Comparison of ENCODE assay signal across 18 cellular contexts in the genomic region with DNA sequence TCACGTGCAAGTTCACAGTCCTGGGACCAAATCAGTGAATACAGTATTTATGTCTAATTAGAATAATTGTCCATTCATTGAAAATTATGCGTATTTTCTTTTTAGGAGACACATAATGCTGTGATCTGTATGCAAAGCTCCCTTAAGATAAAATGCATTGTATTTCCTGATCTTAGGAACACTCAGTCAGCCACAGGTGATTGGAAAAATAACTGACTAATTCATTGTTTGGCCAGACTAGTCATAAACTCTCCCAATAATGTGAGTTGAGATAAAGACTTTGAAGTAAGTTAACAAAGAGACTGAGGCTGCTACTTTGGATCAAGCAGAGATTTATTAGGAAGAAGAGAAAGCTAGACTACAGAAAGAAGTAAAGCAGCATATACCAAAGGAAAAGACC.
A peak's percentile ranks its signal among the peaks of the same experiment; 100 is the strongest.
DNase-seq lines count a peak whose midpoint lies in the region; ATAC-seq, FAIRE-seq and TF ChIP-seq lines count a peak whose summit lies in the region.
"Had no signal": no experiment of that assay in that cellular context is flagged by ENCODE, and none has a peak within 500 bp of the region (broad histone marks: within the 10 kb centered on the region; RNA-seq: fewer than 3 reads in every experiment).

No MANE protein-coding gene starts in this region.

- CTCF ChIA-PET in PC-3 (lab: Charles Lee) = no interaction called here

- FAIRE-seq in small intestine (lab: Jason Lieb, UNC) = no peak
- FAIRE-seq: GM12892, GM19239 had no signal

- H3K9me2 ChIP-seq in PC-3 (replicated peaks; ENCODE audit: low read length) = no peaks in the 10 kb centered on the region

- no TSS peak for BruUV-seq in PC-3 (replicated peaks; lab: Mats Ljungman, UMichigan)

- H3K27ac ChIP-seq in PC-3 (ENCODE audit: low read length) (no peak overlapping the region), small intestine (ENCODE audit: low read depth in 1 of 2, low read length in 1 of 2) (no peak overlapping the region)
- H3K27ac ChIP-seq: BLaER1 treated with 17β-estradiol and CSF1 and Interleukin-3, amounts not matched to agents 10 nM and 100 nM had no signal

- no peak overlapping the region for H2AFZ ChIP-seq in PC-3 (ENCODE audit: low read length)

- DNase-seq in PC-3 = peak; percentile 43
- peak; percentile 72 for DNase-seq in dermis blood vessel endothelial cell
- peak; percentile 19 to 43 for DNase-seq in lung microvascular endothelial cell (ENCODE audit: low read depth in 2 of 2)
- peak; percentile 56 for DNase-seq in small intestine
- no peak for DNase-seq in HK-2 (ENCODE audit: unreplicated experiment)
- DNase-seq in NCI-H1048 (lab: John Stamatoyannopoulos, UW) = no peak
- no peak for DNase-seq in cerebellum (ENCODE audit: low spot score)
- DNase-seq: ACHN; CD4-positive, alpha-beta T cell; DMS153; DMS79 treated with DMSO at 0.1 percent for 48 hours; EL; GDM1; GOT3; H9 had no signal

- intact Hi-C loops in PC-3 (cut with micrococcal nuclease) = no loop called here

- no peak for TF ChIP-seq CTCF in PC-3 (conservative IDR thresholded peaks at IDR 0.05; ENCODE audit: low read depth, low read length)

- WGBS in small intestine, 3 donors = 23 to 62% (median 45%) methylated on average over 2 of the region's 2 CpGs

- H3K4me2 ChIP-seq in PC-3 (ENCODE audit: low read length) = no peak overlapping the region
- H3K4me2 ChIP-seq: BLaER1 treated with 17β-estradiol and CSF1 and Interleukin-3, amounts not matched to agents 10 nM and 100 nM had no signal

- no peaks in the 10 kb centered on the region for H3K79me2 ChIP-seq in PC-3 (ENCODE audit: low read length)

- no peaks in the 10 kb centered on the region for H4K20me1 ChIP-seq in PC-3 (ENCODE audit: low read length)
- H4K20me1 ChIP-seq: BLaER1 treated with 17β-estradiol and CSF1 and Interleukin-3, amounts not matched to agents 10 nM and 100 nM had no signal

- no peaks in the 10 kb centered on the region for H3K9me3 ChIP-seq in PC-3 (ENCODE audit: low read length)
- no peaks in the 10 kb centered on the region for H3K9me3 ChIP-seq in small intestine (ENCODE audit: control insufficient read depth, low read depth)
- H3K9me3 ChIP-seq: BLaER1 treated with 17β-estradiol and CSF1 and Interleukin-3, amounts not matched to agents 10 nM and 100 nM had no signal

- no peaks in the 10 kb centered on the region for H3F3A ChIP-seq in PC-3 (ENCODE audit: low read length, unreplicated experiment)

- ATAC-seq in PC-3 = no peak; the same call in 1 of the 2 replicates

- no peak overlapping the region for H3K4me3 ChIP-seq in PC-3 (ENCODE audit: low read length)
- no peak overlapping the region for H3K4me3 ChIP-seq in small intestine (ENCODE audit: low read depth in 1 of 2, low read length in 2 of 2)
- H3K4me3 ChIP-seq: BLaER1 treated with 17β-estradiol and CSF1 and Interleukin-3, amounts not matched to agents 10 nM and 100 nM had no signal

- H3K27me3 ChIP-seq in PC-3 (ENCODE audit: low read length) = no peaks in the 10 kb centered on the region
- no peaks in the 10 kb centered on the region for H3K27me3 ChIP-seq in small intestine (ENCODE audit: control insufficient read depth in 2 of 2, insufficient read depth in 2 of 2, low read length in 2 of 2)
- H3K27me3 ChIP-seq: BLaER1 treated with 17β-estradiol and CSF1 and Interleukin-3, amounts not matched to agents 10 nM and 100 nM had no signal

- H3K36me3 ChIP-seq in PC-3 (ENCODE audit: low read depth, low read length) = no peaks in the 10 kb centered on the region
- no peaks in the 10 kb centered on the region for H3K36me3 ChIP-seq in small intestine (ENCODE audit: control insufficient read depth in 2 of 2, insufficient read depth in 2 of 2, low read length in 2 of 2)
- H3K36me3 ChIP-seq: BLaER1 treated with 17β-estradiol and CSF1 and Interleukin-3, amounts not matched to agents 10 nM and 100 nM had no signal

- peaks cover 19% of the 10 kb centered on the region for H3K4me1 ChIP-seq in PC-3 (ENCODE audit: insufficient read depth, low read length)
- no peaks in the 10 kb centered on the region for H3K4me1 ChIP-seq in small intestine (ENCODE audit: control insufficient read depth in 2 of 2, insufficient read depth in 1 of 2, low read depth in 1 of 2, low read length in 1 of 2)
- H3K4me1 ChIP-seq: BLaER1 treated with 17β-estradiol and CSF1 and Interleukin-3, amounts not matched to agents 10 nM and 100 nM had no signal

- H3K9ac ChIP-seq in PC-3 (ENCODE audit: low read length) = no peak overlapping the region
- H3K9ac ChIP-seq: BLaER1 treated with 17β-estradiol and CSF1 and Interleukin-3, amounts not matched to agents 10 nM and 100 nM had no signal

- POLR2A ChIA-PET in PC-3 (lab: Charles Lee; ENCODE audit: unreplicated experiment) = no interaction called here

Comparison
In these comparisons a context has a peak if more than half of its experiments do, and no peak if none do; other contexts are left out.
1. DNase-seq: peak in PC-3 (single experiment), dermis blood vessel endothelial cell (single experiment), lung microvascular endothelial cell (2 of 2) and small intestine (single experiment); none in HK-2 (single experiment), NCI-H1048 (single experiment) and cerebellum (single experiment).